In genomic region chr1:56905667-56906066, GRCh38 we compare ENCODE assay signal across 18 cellular contexts. TPM values are rescaled to one million over a fixed set of nuclear protein-coding genes. Genes with fewer than 3 reads are reported as not detected.
DNase-seq lines count a peak whose midpoint lies in the region; ATAC-seq and TF ChIP-seq lines count a peak whose summit lies in the region.
"Had no signal": no experiment of that assay in that cellular context is flagged by ENCODE, and none has a peak within 500 bp of the region (broad histone marks: within the 10 kb centered on the region; RNA-seq: fewer than 3 reads in every experiment).

No MANE protein-coding gene starts in this region.

- peaks cover 4 to 87% (median 38%) of the 10 kb centered on the region in 4 donors for H3K4me1 ChIP-seq in right lobe of liver

- TF ChIP-seq CTCF in right lobe of liver (IDR thresholded peaks at IDR 0.05): no peak

- H3K4me1 Mint-ChIP-seq in stimulated activated naive B cell treated with anti-CD40 and anti-IgM and Interleukin-4, amounts not matched to agents 10 μg/mL and 1 μg/mL and 100 μg/mL, for 72 hours: no peaks in the 10 kb centered on the region
- H3K4me1 Mint-ChIP-seq: B cell had no signal

- peaks cover 0 to 3% (median 0%) of the 10 kb centered on the region in 4 donors for H3K36me3 ChIP-seq in right lobe of liver
- H3K36me3 ChIP-seq: BLaER1 treated with 17β-estradiol and CSF1 and Interleukin-3, amounts not matched to agents 10 nM and 100 nM had no signal

- H3K4me3 Mint-ChIP-seq in stimulated activated naive B cell treated with anti-CD40 and anti-IgM and Interleukin-4, amounts not matched to agents 10 μg/mL and 1 μg/mL and 100 μg/mL, for 72 hours: no peak overlapping the region
- H3K4me3 Mint-ChIP-seq: B cell; CD4-positive, alpha-beta T cell; CD8-positive, alpha-beta T cell had no signal

- peaks cover 0 to 4% of the 10 kb centered on the region in 2 donors for H3K27me3 Mint-ChIP-seq in stimulated activated naive B cell treated with anti-CD40 and anti-IgM and Interleukin-4, amounts not matched to agents 10 μg/mL and 1 μg/mL and 100 μg/mL, for 72 hours
- H3K27me3 Mint-ChIP-seq: B cell; CD4-positive, alpha-beta T cell had no signal

- no peaks in the 10 kb centered on the region for H3K9me3 ChIP-seq in right lobe of liver
- H3K9me3 ChIP-seq: BLaER1 treated with 17β-estradiol and CSF1 and Interleukin-3, amounts not matched to agents 10 nM and 100 nM; Caco-2 had no signal

- DNase-seq in left lobe of liver (ENCODE audit: low spot score): no peak
- no peak for DNase-seq in right lobe of liver
- no peak for DNase-seq in stimulated activated naive B cell treated with anti-CD40 and anti-IgM and Interleukin-4, amounts not matched to agents 10 μg/mL and 1 μg/mL and 100 μg/mL, for 72 hours
- no peak for DNase-seq in GF-D8 (lab: John Stamatoyannopoulos, UW)
- DNase-seq: 8988T; ACHN; AML-193; Caco-2; Calu3; CD4-positive, alpha-beta T cell; CD8-positive, alpha-beta T cell; DMS79 treated with DMSO at 0.1 percent for 48 hours had no signal

- no peak for TF ChIP-seq POLR2A in right lobe of liver (IDR thresholded peaks at IDR 0.05)

- no peaks in the 10 kb centered on the region for H3K27me3 ChIP-seq in right lobe of liver
- H3K27me3 ChIP-seq: BLaER1 treated with 17β-estradiol and CSF1 and Interleukin-3, amounts not matched to agents 10 nM and 100 nM had no signal

- intact Hi-C loops in right lobe of liver (cut with DNase I): no loop called here

- WGBS in right lobe of liver (ENCODE audit: insufficient coverage, low coverage, low lambda C conversion rate, missing lambda C conversion rate): 32% methylated on average over 3 of the region's 3 CpGs

- no peaks in the 10 kb centered on the region for H3K36me3 Mint-ChIP-seq in stimulated activated naive B cell treated with anti-CD40 and anti-IgM and Interleukin-4, amounts not matched to agents 10 μg/mL and 1 μg/mL and 100 μg/mL, for 72 hours
- H3K36me3 Mint-ChIP-seq: CD8-positive, alpha-beta T cell had no signal

- no peak overlapping the region for H3K4me3 ChIP-seq in right lobe of liver
- H3K4me3 ChIP-seq: BLaER1 treated with 17β-estradiol and CSF1 and Interleukin-3, amounts not matched to agents 10 nM and 100 nM; GM12878 had no signal

- H3K27ac Mint-ChIP-seq in stimulated activated naive B cell treated with anti-CD40 and anti-IgM and Interleukin-4, amounts not matched to agents 10 μg/mL and 1 μg/mL and 100 μg/mL, for 72 hours: peak overlapping the region; percentile 4
- H3K27ac Mint-ChIP-seq: B cell; CD4-positive, alpha-beta T cell; CD8-positive, alpha-beta T cell had no signal

- ATAC-seq in left lobe of liver: peak; percentile 45
- ATAC-seq in right lobe of liver: peak; percentile 12 to 42 (median 30)
- ATAC-seq in stimulated activated naive B cell treated with anti-CD40 and anti-IgM and Interleukin-4, amounts not matched to agents 10 μg/mL and 1 μg/mL and 100 μg/mL, for 72 hours (replicated peaks): no peak
- no peak for ATAC-seq in HG03175 (IDR thresholded peaks at IDR 0.05; ENCODE audit: unreplicated experiment)
- ATAC-seq: CD8-positive, alpha-beta T cell; GM12878 had no signal

- peak overlapping the region; percentile 86 to 97 (median 89) for H3K27ac ChIP-seq in right lobe of liver
- H3K27ac ChIP-seq: BLaER1 treated with 17β-estradiol and CSF1 and Interleukin-3, amounts not matched to agents 10 nM and 100 nM; C4-2B had no signal

- peaks cover 0 to 3% of the 10 kb centered on the region in 2 donors for H3K9me3 Mint-ChIP-seq in stimulated activated naive B cell treated with anti-CD40 and anti-IgM and Interleukin-4, amounts not matched to agents 10 μg/mL and 1 μg/mL and 100 μg/mL, for 72 hours
- H3K9me3 Mint-ChIP-seq: CD4-positive, alpha-beta T cell; CD8-positive, alpha-beta T cell had no signal

RNA-seq across cellular contexts. Expression of gene C8A, which starts 51.1 kb away (rescaled TPM):
- total RNA-seq in left lobe of liver (302 TPM), right lobe of liver (100 to 1,000 TPM; 177 to 432 (median 299) TPM)
- total RNA-seq: A673; B cell; Caco-2; Calu3; CD4-positive, alpha-beta T cell; CD8-positive, alpha-beta T cell; GM12878 had no signal

Comparison
In these comparisons a context has a peak if more than half of its experiments do, and no peak if none do; other contexts are left out.
1. ATAC-seq: peak in left lobe of liver (single experiment) and right lobe of liver (4 of 4); none in stimulated activated naive B cell treated with anti-CD40 and anti-IgM and Interleukin-4, amounts not matched to agents 10 μg/mL and 1 μg/mL and 100 μg/mL, for 72 hours (0 of 2) and HG03175 (single experiment).